25 cellular contexts compared by ENCODE assay signal in genomic region chr11:19603771-19604170, GRCh38.
DNase-seq lines count a peak whose midpoint lies in the region; ATAC-seq, FAIRE-seq and TF ChIP-seq lines count a peak whose summit lies in the region.
"Had no signal": no experiment of that assay in that cellular context is flagged by ENCODE, and none has a peak within 500 bp of the region (broad histone marks: within the 10 kb centered on the region; RNA-seq: fewer than 3 reads in every experiment).

No MANE protein-coding gene starts in this region.

- no peak overlapping the region for H2BK5ac ChIP-seq in H9 (ENCODE audit: insufficient read length, low read length)

- no peak overlapping the region for H3K4me3 ChIP-seq in Caco-2 (ENCODE audit: low read depth, low read length)
- H3K4me3 ChIP-seq in HEK293 (ENCODE audit: low read depth, low read length), result no peak overlapping the region
- H3K4me3 ChIP-seq in tibial artery, result no peak overlapping the region
- H3K4me3 ChIP-seq in body of pancreas, result no peak overlapping the region
- H3K4me3 ChIP-seq: BLaER1 had no signal

- H3K27me3 Mint-ChIP-seq in Caco-2 (ENCODE audit: insufficient read depth, unreplicated experiment) (peaks cover 4% of the 10 kb centered on the region), H9 (ENCODE audit: low read depth) (peaks cover 7% of the 10 kb centered on the region)
- H3K27me3 Mint-ChIP-seq: CD4-positive, CD25-positive, alpha-beta regulatory T cell had no signal

- H3K27ac Mint-ChIP-seq in Caco-2 (ENCODE audit: unreplicated experiment), result peak overlapping the region; percentile 20
- H3K27ac Mint-ChIP-seq in H9, result no peak overlapping the region
- H3K27ac Mint-ChIP-seq: CD14-positive monocyte; CD4-positive, alpha-beta memory T cell; CD4-positive, CD25-positive, alpha-beta regulatory T cell; CD8-positive, alpha-beta memory T cell had no signal

- H2BK120ac ChIP-seq in H9 (ENCODE audit: low read depth, low read length, poor library complexity, severe bottlenecking), result no peak overlapping the region

- no peak overlapping the region for H4K91ac ChIP-seq in H9 (ENCODE audit: insufficient read length, low read depth, low read length)

- H3K79me1 ChIP-seq in H9 (ENCODE audit: insufficient read depth, low read depth, low read length, poor library complexity, severe bottlenecking), result no peaks in the 10 kb centered on the region

- CTCF ChIA-PET in Caco-2 (lab: Charles Lee) (no interaction called here), HEK293 (lab: Yijun Ruan, JAX) (no interaction called here)

- no peaks in the 10 kb centered on the region for H3K79me2 ChIP-seq in H9 (ENCODE audit: insufficient read depth, low read length)

- H3K4me3 Mint-ChIP-seq in Caco-2 (ENCODE audit: unreplicated experiment) (no peak overlapping the region), H9 (no peak overlapping the region)
- H3K4me3 Mint-ChIP-seq: CD14-positive monocyte; CD4-positive, alpha-beta memory T cell; CD4-positive, CD25-positive, alpha-beta regulatory T cell; CD8-positive, alpha-beta memory T cell had no signal

- H3K9me3 ChIP-seq in Caco-2 (no peaks in the 10 kb centered on the region), HEK293 (ENCODE audit: control insufficient read depth, insufficient read depth, low read depth, low read length) (no peaks in the 10 kb centered on the region), tibial artery (no peaks in the 10 kb centered on the region), body of pancreas (no peaks in the 10 kb centered on the region), H9 (ENCODE audit: control insufficient read depth, low read depth, low read length) (no peaks in the 10 kb centered on the region)
- H3K9me3 ChIP-seq: BE2C had no signal

- no peak overlapping the region for H2BK20ac ChIP-seq in H9 (ENCODE audit: low read depth, low read length, poor library complexity, severe bottlenecking)

- H3K27ac ChIP-seq in HEK293 (ENCODE audit: extremely low read depth, low read depth, low read length) (no peak overlapping the region), tibial artery (peak overlapping the region; percentile 76 to 78), body of pancreas (no peak overlapping the region), H9 (ENCODE audit: insufficient read length, low read depth, low read length) (no peak overlapping the region)
- H3K27ac ChIP-seq: BLaER1 had no signal

- no peak overlapping the region for H3K14ac ChIP-seq in H9 (ENCODE audit: insufficient read depth, low read length)

- H4K5ac ChIP-seq in H9 (ENCODE audit: insufficient read length, low read depth, low read length), result no peak overlapping the region

- H3K9ac ChIP-seq in H9 (ENCODE audit: extremely low read depth, insufficient read length, low read length), result no peak overlapping the region
- H3K9ac ChIP-seq: BLaER1 had no signal

- H2AFZ ChIP-seq in H9 (ENCODE audit: low read length), result no peak overlapping the region

- H3K9me3 Mint-ChIP-seq in Caco-2 (ENCODE audit: unreplicated experiment) (peaks cover 17% of the 10 kb centered on the region), H9 (peaks cover 12 to 15% of the 10 kb centered on the region in 2 experiments)

- H3K36me3 ChIP-seq in Caco-2 (ENCODE audit: control insufficient read depth, insufficient read depth, low read length), result no peaks in the 10 kb centered on the region
- no peaks in the 10 kb centered on the region for H3K36me3 ChIP-seq in HEK293 (ENCODE audit: control insufficient read depth in 2 of 2, insufficient read depth in 1 of 2, low read length in 2 of 2)
- no peaks in the 10 kb centered on the region for H3K36me3 ChIP-seq in tibial artery
- H3K36me3 ChIP-seq in body of pancreas (replicated peaks in 1 of 2; ENCODE audit: insufficient read depth in 1 of 2, low read depth in 2 of 2), result no peaks in the 10 kb centered on the region
- H3K36me3 ChIP-seq: BE2C, BLaER1 had no signal

- H3K4ac ChIP-seq in H9 (ENCODE audit: low read depth, low read length), result no peak overlapping the region

- H4K8ac ChIP-seq in H9 (replicated peaks; ENCODE audit: insufficient read length, low read depth, low read length), result no peak overlapping the region

- H3T11ph ChIP-seq in H9 (ENCODE audit: low read length), result no peak overlapping the region

- intact Hi-C loops in Caco-2 (cut with micrococcal nuclease; ENCODE audit: unreplicated experiment), result no loop called here
- intact Hi-C loops in tibial artery (cut with DNase I; ENCODE audit: low total_unique reads), result loop anchor here (10.0 kb wide), 1 partner anchor 71 kb away; no protein-coding TSS in a partner anchor
- intact Hi-C loops in body of pancreas (cut with DNase I), result no loop called here

- no peak for TF ChIP-seq CTCF in Caco-2 (IDR thresholded peaks at IDR 0.05; ENCODE audit: insufficient read depth in 1 of 2, low read depth in 1 of 2, low read length in 1 of 2, severe bottlenecking in 1 of 2, unreplicated experiment in 1 of 2)
- no peak for TF ChIP-seq CTCF in HEK293 (tag by site-specific recombination; IDR thresholded peaks at IDR 0.05)
- no peak for TF ChIP-seq CTCF in tibial artery (IDR thresholded peaks at IDR 0.05)
- TF ChIP-seq CTCF in body of pancreas (IDR thresholded peaks at IDR 0.05), result no peak
- no peak for TF ChIP-seq CTCF in H9 (conservative IDR thresholded peaks at IDR 0.05)

- H3K23me2 ChIP-seq in H9 (ENCODE audit: insufficient read length, low read depth, low read length, poor library complexity, severe bottlenecking), result no peaks in the 10 kb centered on the region

- H3K36me3 Mint-ChIP-seq in Caco-2 (ENCODE audit: insufficient read depth, unreplicated experiment) (no peaks in the 10 kb centered on the region), H9 (ENCODE audit: insufficient read depth in 1 of 3, low read depth in 3 of 3) (peaks cover 0 to 4% (median 0%) of the 10 kb centered on the region in 3 experiments; a peak in 3 of 7 replicates)
- H3K36me3 Mint-ChIP-seq: CD14-positive monocyte; CD4-positive, alpha-beta memory T cell; CD4-positive, CD25-positive, alpha-beta regulatory T cell had no signal

- 81 to 90% methylated on average over 2 of the region's 2 CpGs for WGBS in body of pancreas, 2 donors
- no CpG with 5 or more reads among the region's 2 CpGs for WGBS in H9 (ENCODE audit: extremely low coverage, insufficient read length, low lambda C conversion rate)

- H3K56ac ChIP-seq in H9 (ENCODE audit: insufficient read length, low read depth, low read length), result no peak overlapping the region

- no peak overlapping the region for H3K23ac ChIP-seq in H9 (ENCODE audit: insufficient read length, low read depth, low read length)

- no peaks in the 10 kb centered on the region for H3K27me3 ChIP-seq in Caco-2 (replicated peaks; ENCODE audit: control insufficient read depth, insufficient read depth, low read length)
- H3K27me3 ChIP-seq in tibial artery, result no peaks in the 10 kb centered on the region
- no peaks in the 10 kb centered on the region for H3K27me3 ChIP-seq in body of pancreas
- no peaks in the 10 kb centered on the region for H3K27me3 ChIP-seq in H9 (ENCODE audit: insufficient read depth, low read length)
- H3K27me3 ChIP-seq: BE2C, BLaER1 had no signal

- POLR2A ChIA-PET in Caco-2 (lab: Charles Lee) (no interaction called here), HEK293 (lab: Yijun Ruan, JAX) (interaction anchor here (0.7 kb wide), 1 partner anchor 472 kb away, joined by 3 read pairs; no protein-coding TSS in a partner anchor)

- H3K4me1 Mint-ChIP-seq in Caco-2 (ENCODE audit: low read depth, unreplicated experiment), result no peaks in the 10 kb centered on the region
- peaks cover 10% of the 10 kb centered on the region in 2 experiments; a peak in 3 of 4 replicates for H3K4me1 Mint-ChIP-seq in H9
- H3K4me1 Mint-ChIP-seq: CD14-positive monocyte; CD4-positive, alpha-beta memory T cell; CD4-positive, CD25-positive, alpha-beta regulatory T cell; CD8-positive, alpha-beta memory T cell had no signal

- no peak overlapping the region for H3K18ac ChIP-seq in H9 (ENCODE audit: insufficient read length, low read depth, low read length)

- no peaks in the 10 kb centered on the region for H4K20me1 ChIP-seq in H9 (ENCODE audit: control insufficient read depth, insufficient read depth, insufficient read length)
- H4K20me1 ChIP-seq: BLaER1 had no signal

- H3K4me1 ChIP-seq in Caco-2 (no peaks in the 10 kb centered on the region), HEK293 (ENCODE audit: control insufficient read depth, insufficient read depth, low read length) (peaks cover 4% of the 10 kb centered on the region), tibial artery (peaks cover 7 to 95% (median 67%) of the 10 kb centered on the region in 4 donors), body of pancreas (no peaks in the 10 kb centered on the region), H9 (ENCODE audit: insufficient read depth, low read length) (no peaks in the 10 kb centered on the region; the same call in 1 of the 2 replicates)
- H3K4me1 ChIP-seq: BE2C had no signal

- BruUV-seq in Caco-2 (replicated peaks; lab: Mats Ljungman, UMichigan), result no TSS peak

- no peak for ATAC-seq in body of pancreas
- no peak for ATAC-seq in GM21526 (IDR thresholded peaks at IDR 0.05; ENCODE audit: low FRiP score, unreplicated experiment)

- no peak for FAIRE-seq in RCC 7860 (lab: Jason Lieb, UNC)
- FAIRE-seq: A204.1, D721Med, G401.6, GM12891 had no signal

- DNase-seq in Caco-2 (no peak), islet precursor cell (peak; percentile 22), tibial artery (no peak), body of pancreas (no peak), RCC 7860 (ENCODE audit: low spot score) (no peak), H9 (no peak)
- DNase-seq: 8988T; ACHN; BE2C; C1 segment of cervical spinal cord; Calu3; CD4-positive, alpha-beta memory T cell; CD4-positive, CD25-positive, alpha-beta regulatory T cell; CD8-positive, alpha-beta memory T cell; COR-L47; DMS79 treated with DMSO at 0.1 percent for 48 hours; GF-D8 had no signal

- no peak overlapping the region for H3K4me2 ChIP-seq in H9 (ENCODE audit: insufficient read depth, insufficient read length, low read length)
- H3K4me2 ChIP-seq: BLaER1 had no signal

- H2BK15ac ChIP-seq in H9 (ENCODE audit: low read depth, low read length), result no peak overlapping the region

- H2AK5ac ChIP-seq in H9 (ENCODE audit: insufficient read length, low read length), result no peak overlapping the region

- TF ChIP-seq POLR2A in body of pancreas (IDR thresholded peaks at IDR 0.05), result no peak

- H2BK12ac ChIP-seq in H9 (ENCODE audit: insufficient read length, low read depth, low read length), result no peak overlapping the region

TF ChIP-seq in HEK293, 187 proteins besides CTCF, POLR2A, EP300 and RAD21 (continues in another document):
- peak; percentile 80 for TF ChIP-seq ZNF623 (tag by site-specific recombination; IDR thresholded peaks at IDR 0.05)

Comparison
In these comparisons a context has a peak if more than half of its experiments do, and no peak if none do; other contexts are left out.
1. H3K27ac ChIP-seq: peak in tibial artery (2 of 2); none in HEK293 (single experiment), body of pancreas (0 of 4) and H9 (single experiment).